Comparison of ENCODE assay signal across 8 cellular contexts in genomic region chr15:66356359-66357236, GRCh38. TPM values are rescaled to one million over a fixed set of nuclear protein-coding genes. Genes with fewer than 3 reads are reported as not detected.
DNase-seq lines count a peak whose midpoint lies in the region; ATAC-seq, FAIRE-seq and TF ChIP-seq lines count a peak whose summit lies in the region.

Gene TIPIN (minus strand): TSS chr15:66356685. CDS start chr15:66352947, 3,738 bp downstream.

- peak; percentile 98 for DNase-seq in GM23248
- DNase-seq in Karpas-422 = peak; percentile 100
- DNase-seq in RCC 7860 (ENCODE audit: low spot score) = peak; percentile 88
- DNase-seq in activated T-cell treated with anti-CD3 and anti-CD28 coated beads, Interleukin-2, amount 50 U/mL, for 72 hours = peak; percentile 98 to 99
- DNase-seq in esophagus squamous epithelium (lab: John Stamatoyannopoulos, UW) = peak; percentile 80
- peak; percentile 96 for DNase-seq in myocyte (ENCODE audit: low read depth)
- peak; percentile 92 to 96 for DNase-seq in stimulated activated CD8-positive, alpha-beta memory T cell treated with anti-CD3 and anti-CD28 coated beads, Interleukin-7, amount 100 ng/mL, for 4 hours (ENCODE audit: low read depth in 2 of 2)

- H3K9me3 ChIP-seq in DOHH2 (ENCODE audit: control insufficient read depth, insufficient read depth, low read length) (no peaks in the 10 kb centered on the region), GM23248 (ENCODE audit: low read depth) (no peaks in the 10 kb centered on the region), Karpas-422 (ENCODE audit: low read length) (no peaks in the 10 kb centered on the region), esophagus squamous epithelium (no peaks in the 10 kb centered on the region)

- H3K27ac ChIP-seq in DOHH2 (ENCODE audit: low read depth, low read length) (peak within 1 kb of the TSS; percentile 78), GM23248 (peak within 1 kb of the TSS; percentile 20), Karpas-422 (ENCODE audit: low read length) (peak within 1 kb of the TSS; percentile 65), esophagus squamous epithelium (peak within 1 kb of the TSS; percentile 74 to 92 (median 88))

- peak in 2 of 4 donors; percentile 35 to 66 for TF ChIP-seq POLR2A in esophagus squamous epithelium (IDR thresholded peaks at IDR 0.05)

- H3K27me3 Mint-ChIP-seq in activated T-cell treated with anti-CD3 and anti-CD28 coated beads, Interleukin-2, amount 50 U/mL, for 72 hours (ENCODE audit: low read depth) = no peaks in the 10 kb centered on the region

- in situ Hi-C loops in GM23248 (cut with MboI) = no loop called here

- H3K4me1 ChIP-seq in DOHH2 (ENCODE audit: control insufficient read depth, low read length) (peaks cover 57% of the 10 kb centered on the region), GM23248 (ENCODE audit: insufficient read depth) (peaks cover 7% of the 10 kb centered on the region; the same call in 1 of the 2 replicates), Karpas-422 (ENCODE audit: low read length) (peaks cover 30% of the 10 kb centered on the region), esophagus squamous epithelium (peaks cover 0 to 22% (median 0%) of the 10 kb centered on the region in 3 donors)

- H3K36me3 ChIP-seq in DOHH2 (ENCODE audit: control insufficient read depth, low read length) (peaks cover 37% of the 10 kb centered on the region), GM23248 (ENCODE audit: low read depth) (no peaks in the 10 kb centered on the region), Karpas-422 (ENCODE audit: insufficient read depth, low read length) (peaks cover 8% of the 10 kb centered on the region; the same call in 1 of the 2 replicates), esophagus squamous epithelium (peaks cover 0 to 13% (median 0%) of the 10 kb centered on the region in 3 donors)

- H3K4me3 Mint-ChIP-seq in activated T-cell treated with anti-CD3 and anti-CD28 coated beads, Interleukin-2, amount 50 U/mL, for 72 hours = peak within 1 kb of the TSS; percentile 91 to 97

- H3K9me3 Mint-ChIP-seq in activated T-cell treated with anti-CD3 and anti-CD28 coated beads, Interleukin-2, amount 50 U/mL, for 72 hours = no peaks in the 10 kb centered on the region

- H4K20me1 ChIP-seq in DOHH2 (ENCODE audit: control insufficient read depth, insufficient read depth, low read depth, low read length) (no peaks in the 10 kb centered on the region), GM23248 (ENCODE audit: insufficient read depth) (no peaks in the 10 kb centered on the region), Karpas-422 (ENCODE audit: insufficient read depth, low read depth, low read length) (no peaks in the 10 kb centered on the region)

- H3K4me3 ChIP-seq in DOHH2 (ENCODE audit: low read length) (peak within 1 kb of the TSS; percentile 76), GM23248 (peak within 1 kb of the TSS; percentile 78), Karpas-422 (ENCODE audit: low read length) (peak within 1 kb of the TSS; percentile 85), esophagus squamous epithelium (peak within 1 kb of the TSS; percentile 44 to 89 (median 74))

- peaks cover 41% of the 10 kb centered on the region for H3K4me1 Mint-ChIP-seq in activated T-cell treated with anti-CD3 and anti-CD28 coated beads, Interleukin-2, amount 50 U/mL, for 72 hours (ENCODE audit: low read depth)

- H3K4me2 ChIP-seq in DOHH2 (ENCODE audit: low read length) (peak within 1 kb of the TSS; percentile 66), GM23248 (ENCODE audit: unreplicated experiment) (peak within 1 kb of the TSS; percentile 93), Karpas-422 (ENCODE audit: low read depth, low read length, poor library complexity, severe bottlenecking) (peak within 1 kb of the TSS; percentile 84)

- no peaks in the 10 kb centered on the region for H3K9me2 ChIP-seq in DOHH2 (replicated peaks; ENCODE audit: control insufficient read depth, low read length)
- no peaks in the 10 kb centered on the region for H3K9me2 ChIP-seq in GM23248 (ENCODE audit: insufficient read depth)
- H3K9me2 ChIP-seq in Karpas-422 (replicated peaks; ENCODE audit: insufficient read depth, low read length) = no peaks in the 10 kb centered on the region

- H3K9ac ChIP-seq in GM23248 (peak within 1 kb of the TSS; percentile 89), Karpas-422 (ENCODE audit: low read length) (peak within 1 kb of the TSS; percentile 86)

- H3F3A ChIP-seq in DOHH2 (ENCODE audit: control insufficient read depth, insufficient read depth) (peaks cover 13% of the 10 kb centered on the region), GM23248 (ENCODE audit: insufficient read depth) (no peaks in the 10 kb centered on the region)

- ATAC-seq in activated T-cell treated with anti-CD3 and anti-CD28 coated beads, Interleukin-2, amount 50 U/mL, for 72 hours (replicated peaks in 1 of 2) = peak; percentile 98 to 99

- intact Hi-C loops in esophagus squamous epithelium (cut with DNase I) = no loop called here

- H3K36me3 Mint-ChIP-seq in activated T-cell treated with anti-CD3 and anti-CD28 coated beads, Interleukin-2, amount 50 U/mL, for 72 hours (ENCODE audit: insufficient read depth in 2 of 2) = peaks cover 5 to 21% of the 10 kb centered on the region in 2 donors

- H3K27me3 ChIP-seq in DOHH2 (ENCODE audit: control insufficient read depth, low read length) (no peaks in the 10 kb centered on the region), GM23248 (replicated peaks; ENCODE audit: insufficient read depth) (no peaks in the 10 kb centered on the region), Karpas-422 (ENCODE audit: low read length) (no peaks in the 10 kb centered on the region), esophagus squamous epithelium (no peaks in the 10 kb centered on the region)

- peaks cover 38% of the 10 kb centered on the region for H3K79me2 ChIP-seq in DOHH2 (ENCODE audit: control insufficient read depth, low read length)
- no peaks in the 10 kb centered on the region for H3K79me2 ChIP-seq in GM23248 (ENCODE audit: insufficient read depth)
- peaks cover 34% of the 10 kb centered on the region for H3K79me2 ChIP-seq in Karpas-422 (ENCODE audit: low read length)

- FAIRE-seq in RCC 7860 (lab: Jason Lieb, UNC) = peak; percentile 75

- WGBS in GM23248 (ENCODE audit: low coverage in 1 of 2, low lambda C conversion rate in 2 of 2, missing lambda C conversion rate in 2 of 2), 2 experiments = 1% methylated on average over 51 of the region's 51 CpGs
- 9 to 12% methylated on average over 25 to 39 of the region's 51 CpGs for WGBS in esophagus squamous epithelium, 2 donors

- H3K27ac Mint-ChIP-seq in activated T-cell treated with anti-CD3 and anti-CD28 coated beads, Interleukin-2, amount 50 U/mL, for 72 hours = peak within 1 kb of the TSS; percentile 94

- TF ChIP-seq CTCF in DOHH2 (IDR thresholded peaks at IDR 0.05; ENCODE audit: low read depth, low read length, poor library complexity, severe bottlenecking) = no peak
- no peak for TF ChIP-seq CTCF in esophagus squamous epithelium (IDR thresholded peaks at IDR 0.05)

- H2AFZ ChIP-seq in GM23248 = peak within 1 kb of the TSS; percentile 99
- peak within 1 kb of the TSS; percentile 74; the same call in 1 of the 2 replicates for H2AFZ ChIP-seq in Karpas-422 (ENCODE audit: low read length)

RNA-seq across cellular contexts. Expression of gene TIPIN, which starts in this region (rescaled TPM):
- total RNA-seq in GM23248 (2014; rRNA removed; shearing (Covaris generic)) = 4.6 and 7.1 TPM in 2 replicates
- 9.6 and 10.2 TPM in 2 replicates for polyA plus RNA-seq in GM23248 (2016; fragmentation: Nextera tagmentation; extraction: Ambion mirVana)
- 8.4 and 16.5 TPM in 2 replicates for total RNA-seq in Karpas-422 (2014; rRNA removed; shearing (Covaris generic); ENCODE audit: low replicate concordance)
- 10 to 100 TPM; 22.9 to 35.8 TPM for total RNA-seq in activated T-cell treated with anti-CD3 and anti-CD28 coated beads, Interleukin-2, amount 50 U/mL, for 72 hours
- total RNA-seq in esophagus squamous epithelium (10 to 100 TPM in 1 of 4 donors, 1 to 10 TPM in 3; 2.5 to 10.0 (median 6.7) TPM), myocyte (6.3 and 7.8 TPM in 2 replicates)
- polyA plus RNA-seq in myocyte (2012) = 5.3 TPM

Comparison
In these comparisons a context has a peak if more than half of its experiments do, and no peak if none do; other contexts are left out.
1. Peak in every context shown above with its lines: DNase-seq, ATAC-seq, H3K4me3 ChIP-seq and H3K27ac ChIP-seq.
2. H3K27ac ChIP-seq: peak in every context shown above with its lines; median percentile 88 in esophagus squamous epithelium; 78 in DOHH2; 65 in Karpas-422; 20 in GM23248.